Comparison of ENCODE assay signal across 1 cellular context in genomic region chr14:59246566-59246965, GRCh38.
TF ChIP-seq lines count a peak whose summit lies in the region.

No MANE protein-coding gene starts in this region.

TF ChIP-seq in WTC11, 78 proteins besides CTCF, POLR2A, EP300 and RAD21 (continued from another document):
- TF ChIP-seq AR (CRISPR knock-in tag; IDR thresholded peaks at IDR 0.05) (no peak), ETV6 (CRISPR knock-in tag; IDR thresholded peaks at IDR 0.05) (no peak), NFATC4 (CRISPR knock-in tag; IDR thresholded peaks at IDR 0.05) (no peak), CREM (CRISPR knock-in tag; IDR thresholded peaks at IDR 0.05) (no peak), STAT6 (CRISPR knock-in tag; conservative IDR thresholded peaks at IDR 0.05; ENCODE audit: low read depth) (no peak)
